ENCODE assay signal across 11 cellular contexts in the genomic region with DNA sequence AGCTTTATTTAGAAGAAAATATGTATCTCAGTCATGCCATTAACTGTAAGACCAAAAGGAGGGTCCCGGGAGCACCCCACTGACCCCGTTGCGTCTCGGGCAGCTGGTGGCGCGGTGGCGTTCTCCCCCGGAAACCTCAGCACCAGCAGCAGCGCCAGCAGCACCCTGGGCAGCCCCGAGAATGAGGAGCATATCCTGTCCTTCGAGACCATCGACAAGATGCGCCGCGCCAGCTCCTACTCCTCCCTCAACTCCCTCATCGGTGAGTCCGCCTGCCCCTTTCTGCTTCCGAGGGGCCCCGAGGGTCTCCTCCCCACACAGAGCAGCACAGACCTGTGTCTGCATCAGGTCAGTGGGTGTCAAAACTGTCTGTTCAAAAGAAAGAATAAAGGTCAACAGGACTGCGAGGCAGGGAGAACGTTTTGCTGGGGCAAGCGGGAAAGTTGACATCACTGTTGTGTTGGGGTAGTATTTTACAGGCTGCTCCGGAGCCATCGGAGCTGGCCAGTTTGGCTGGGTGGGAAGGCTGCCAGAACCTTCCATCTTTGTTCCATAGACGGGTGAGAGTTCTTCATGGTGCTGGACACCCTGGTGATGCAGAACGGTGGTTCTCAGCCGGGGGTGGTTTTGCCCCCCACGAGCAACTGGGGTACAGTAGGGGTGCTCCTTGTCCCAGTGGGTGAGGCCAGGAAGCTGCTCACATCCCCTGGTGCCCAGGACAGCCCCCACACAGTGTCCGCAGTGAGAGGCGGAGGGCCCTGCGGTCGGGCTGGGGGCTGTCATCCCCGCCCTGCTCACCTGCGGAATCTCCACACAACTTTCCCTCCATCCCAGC.
DNase-seq lines count a peak whose midpoint lies in the region; ATAC-seq and TF ChIP-seq lines count a peak whose summit lies in the region.
"Had no signal": no experiment of that assay in that cellular context is flagged by ENCODE, and none has a peak within 500 bp of the region (broad histone marks: within the 10 kb centered on the region; RNA-seq: fewer than 3 reads in every experiment).

No MANE protein-coding gene starts in this region.

- DNase-seq in CD8-positive, alpha-beta memory T cell: no peak
- DNase-seq in activated naive CD4-positive, alpha-beta T cell treated with anti-CD3 and anti-CD28 coated beads, Interleukin-2, amount 50 U/mL, for 72 hours (ENCODE audit: low spot score in 2 of 2): no peak
- DNase-seq in naive thymus-derived CD4-positive, alpha-beta T cell: no peak
- DNase-seq in GM20000 (ENCODE audit: low spot score) (no peak), GM23248 (no peak), NCI-H82 (lab: John Stamatoyannopoulos, UW) (no peak)
- DNase-seq: dermis blood vessel endothelial cell, head of caudate nucleus had no signal

- H4K20me1 ChIP-seq in BLaER1 treated with 17β-estradiol and CSF1 and Interleukin-3, amounts not matched to agents 10 nM and 100 nM: peaks cover 38 to 93% (median 79%) of the 10 kb centered on the region in 11 experiments; a peak in 21 of 22 replicates
- H4K20me1 ChIP-seq in GM23248 (ENCODE audit: insufficient read depth): no peaks in the 10 kb centered on the region

- H3K4me1 Mint-ChIP-seq in CD8-positive, alpha-beta memory T cell: peaks cover 49 to 73% (median 68%) of the 10 kb centered on the region in 3 donors
- H3K4me1 Mint-ChIP-seq in naive thymus-derived CD4-positive, alpha-beta T cell: peaks cover 12 to 89% (median 42%) of the 10 kb centered on the region in 7 donors

- CTCF ChIA-PET in CD8-positive, alpha-beta memory T cell (lab: Charles Lee): no interaction called here
- CTCF ChIA-PET in naive thymus-derived CD4-positive, alpha-beta T cell (lab: Charles Lee): no interaction called here

- no peak for TF ChIP-seq CTCF in GM20000 (IDR thresholded peaks at IDR 0.05; ENCODE audit: extremely low read depth, missing control alignments)

- H3K4me3 ChIP-seq in BLaER1 treated with 17β-estradiol and CSF1 and Interleukin-3, amounts not matched to agents 10 nM and 100 nM: no peak overlapping the region
- H3K4me3 ChIP-seq in CD8-positive, alpha-beta memory T cell (ENCODE audit: low read length): no peak overlapping the region
- H3K4me3 ChIP-seq in naive thymus-derived CD4-positive, alpha-beta T cell (ENCODE audit: low read length): no peak overlapping the region
- no peak overlapping the region for H3K4me3 ChIP-seq in GM23248
- H3K4me3 ChIP-seq: GM12878, SK-N-MC had no signal

- no peaks in the 10 kb centered on the region for H3K9me2 ChIP-seq in GM23248 (ENCODE audit: insufficient read depth)

- POLR2A ChIA-PET in CD8-positive, alpha-beta memory T cell (lab: Charles Lee): no interaction called here
- POLR2A ChIA-PET in naive thymus-derived CD4-positive, alpha-beta T cell (lab: Charles Lee): interaction anchor here (0.6 to 0.7 kb wide), 2 partner anchors 86 to 113 kb away, joined by 3 read pairs; no protein-coding TSS in a partner anchor

- peak overlapping the region in 5 of 7 donors; percentile 16 to 84 (median 37) for H3K4me3 Mint-ChIP-seq in CD8-positive, alpha-beta memory T cell
- peak overlapping the region in 1 of 10 donors; percentile 89 for H3K4me3 Mint-ChIP-seq in naive thymus-derived CD4-positive, alpha-beta T cell

- H3K36me3 Mint-ChIP-seq in CD8-positive, alpha-beta memory T cell: peaks cover 0 to 52% (median 11%) of the 10 kb centered on the region in 3 donors
- H3K36me3 Mint-ChIP-seq in activated naive CD4-positive, alpha-beta T cell treated with anti-CD3 and anti-CD28 coated beads, Interleukin-2, amount 50 U/mL, for 72 hours: peaks cover 69 to 85% of the 10 kb centered on the region in 2 donors
- H3K36me3 Mint-ChIP-seq in naive thymus-derived CD4-positive, alpha-beta T cell: peaks cover 4 to 63% (median 37%) of the 10 kb centered on the region in 5 donors

- peak overlapping the region; percentile 50 to 98 (median 90) for H3K27ac Mint-ChIP-seq in CD8-positive, alpha-beta memory T cell
- peak overlapping the region; percentile 90 to 98 for H3K27ac Mint-ChIP-seq in activated naive CD4-positive, alpha-beta T cell treated with anti-CD3 and anti-CD28 coated beads, Interleukin-2, amount 50 U/mL, for 72 hours
- H3K27ac Mint-ChIP-seq in naive thymus-derived CD4-positive, alpha-beta T cell: peak overlapping the region in 6 of 9 donors; percentile 17 to 97 (median 74)

- peaks cover 19 to 50% (median 29%) of the 10 kb centered on the region in 11 experiments for H3K27me3 ChIP-seq in BLaER1 treated with 17β-estradiol and CSF1 and Interleukin-3, amounts not matched to agents 10 nM and 100 nM
- H3K27me3 ChIP-seq in CD8-positive, alpha-beta memory T cell (ENCODE audit: insufficient read depth, low read length, poor library complexity, severe bottlenecking): no peaks in the 10 kb centered on the region
- H3K27me3 ChIP-seq in naive thymus-derived CD4-positive, alpha-beta T cell (ENCODE audit: control insufficient read depth in 2 of 2, insufficient read depth in 2 of 2, low read length in 2 of 2): no peaks in the 10 kb centered on the region
- H3K27me3 ChIP-seq in GM23248 (replicated peaks; ENCODE audit: insufficient read depth): no peaks in the 10 kb centered on the region

- intact Hi-C loops in naive thymus-derived CD4-positive, alpha-beta T cell (cut with micrococcal nuclease): loop anchor here (5.0 to 10.0 kb wide), 5 partner anchors 62 to 747 kb away; partner anchors contain the start of genes EIF4A3 (in 1 of the 2) and RPTOR (in 1 of the 2)

- no peak overlapping the region for H2AFZ ChIP-seq in GM23248

- H3K27me3 Mint-ChIP-seq in CD8-positive, alpha-beta memory T cell: peaks cover 0 to 5% of the 10 kb centered on the region in 2 donors
- no peaks in the 10 kb centered on the region for H3K27me3 Mint-ChIP-seq in naive thymus-derived CD4-positive, alpha-beta T cell

- H3K27ac ChIP-seq in BLaER1 treated with 17β-estradiol and CSF1 and Interleukin-3, amounts not matched to agents 10 nM and 100 nM: peak overlapping the region in 1 of 11 experiments; percentile 2; a peak in 1 of 22 replicates
- peak overlapping the region; percentile 84 for H3K27ac ChIP-seq in CD8-positive, alpha-beta memory T cell (ENCODE audit: low read depth, low read length)
- H3K27ac ChIP-seq in naive thymus-derived CD4-positive, alpha-beta T cell (ENCODE audit: low read depth, low read length): no peak overlapping the region
- H3K27ac ChIP-seq in GM23248: no peak overlapping the region
- H3K27ac ChIP-seq: SK-N-MC had no signal

- no peaks in the 10 kb centered on the region for H3K79me2 ChIP-seq in GM23248 (ENCODE audit: insufficient read depth)

- H3K9me3 Mint-ChIP-seq in CD8-positive, alpha-beta memory T cell: no peaks in the 10 kb centered on the region
- H3K9me3 Mint-ChIP-seq in activated naive CD4-positive, alpha-beta T cell treated with anti-CD3 and anti-CD28 coated beads, Interleukin-2, amount 50 U/mL, for 72 hours: no peaks in the 10 kb centered on the region
- H3K9me3 Mint-ChIP-seq in naive thymus-derived CD4-positive, alpha-beta T cell: no peaks in the 10 kb centered on the region

- in situ Hi-C loops in GM23248 (cut with MboI): no loop called here

- H3K36me3 ChIP-seq in BLaER1 treated with 17β-estradiol and CSF1 and Interleukin-3, amounts not matched to agents 10 nM and 100 nM: peaks cover 26 to 61% (median 46%) of the 10 kb centered on the region in 11 experiments
- peaks cover 18% of the 10 kb centered on the region for H3K36me3 ChIP-seq in CD8-positive, alpha-beta memory T cell (ENCODE audit: insufficient read depth, low read length)
- peaks cover 0 to 53% (median 9%) of the 10 kb centered on the region in 3 experiments for H3K36me3 ChIP-seq in naive thymus-derived CD4-positive, alpha-beta T cell (ENCODE audit: control insufficient read depth in 2 of 3, insufficient read depth in 3 of 3, low read length in 3 of 3)
- no peaks in the 10 kb centered on the region for H3K36me3 ChIP-seq in GM23248 (ENCODE audit: low read depth)

- H3K4me1 ChIP-seq in BLaER1 treated with 17β-estradiol and CSF1 and Interleukin-3, amounts not matched to agents 10 nM and 100 nM: peaks cover 46 to 81% (median 61%) of the 10 kb centered on the region in 10 experiments
- peaks cover 46% of the 10 kb centered on the region for H3K4me1 ChIP-seq in CD8-positive, alpha-beta memory T cell (ENCODE audit: insufficient read depth, low read length)
- H3K4me1 ChIP-seq in naive thymus-derived CD4-positive, alpha-beta T cell (ENCODE audit: control insufficient read depth in 2 of 2, insufficient read depth in 2 of 2, low read length in 2 of 2): peaks cover 38 to 40% of the 10 kb centered on the region in 2 donors
- peaks cover 21% of the 10 kb centered on the region for H3K4me1 ChIP-seq in GM23248 (ENCODE audit: insufficient read depth)

- no peak overlapping the region for H3K9ac ChIP-seq in BLaER1 treated with 17β-estradiol and CSF1 and Interleukin-3, amounts not matched to agents 10 nM and 100 nM
- H3K9ac ChIP-seq in GM23248: no peak overlapping the region

- no peaks in the 10 kb centered on the region for H3K9me3 ChIP-seq in BLaER1 treated with 17β-estradiol and CSF1 and Interleukin-3, amounts not matched to agents 10 nM and 100 nM (replicated peaks in 1 of 11)
- no peaks in the 10 kb centered on the region for H3K9me3 ChIP-seq in CD8-positive, alpha-beta memory T cell (ENCODE audit: low read length)
- no peaks in the 10 kb centered on the region for H3K9me3 ChIP-seq in naive thymus-derived CD4-positive, alpha-beta T cell (ENCODE audit: control insufficient read depth in 2 of 3, low read length in 3 of 3)
- H3K9me3 ChIP-seq in GM23248 (ENCODE audit: low read depth): no peaks in the 10 kb centered on the region

- H3K4me2 ChIP-seq in BLaER1 treated with 17β-estradiol and CSF1 and Interleukin-3, amounts not matched to agents 10 nM and 100 nM: peak overlapping the region; percentile 89 to 98 (median 95); a peak in 18 of 22 replicates
- no peak overlapping the region for H3K4me2 ChIP-seq in GM23248 (ENCODE audit: unreplicated experiment)

- peaks cover 25% of the 10 kb centered on the region for H3F3A ChIP-seq in GM23248 (ENCODE audit: insufficient read depth)

- 94 to 95% methylated on average over 32 to 34 of the region's 34 CpGs for WGBS in GM23248 (ENCODE audit: low coverage in 1 of 2, low lambda C conversion rate in 2 of 2, missing lambda C conversion rate in 2 of 2), 2 experiments

- no peak for ATAC-seq in activated naive CD4-positive, alpha-beta T cell treated with anti-CD3 and anti-CD28 coated beads, Interleukin-2, amount 50 U/mL, for 72 hours
- no peak for ATAC-seq in naive thymus-derived CD4-positive, alpha-beta T cell
- ATAC-seq: GM12878 had no signal
